In genomic region chr2:120735750-120736170, GRCh38 we compare ENCODE assay signal across 8 cellular contexts. TPM values are rescaled to one million over a fixed set of nuclear protein-coding genes. Genes with fewer than 3 reads are reported as not detected.
DNase-seq lines count a peak whose midpoint lies in the region; ATAC-seq, FAIRE-seq and TF ChIP-seq lines count a peak whose summit lies in the region.

GLI2 (plus strand) TSS chr2:120735868; CDS start chr2:120797321, 61,453 bp downstream.

- DNase-seq in D721Med (ENCODE audit: insufficient read length, low spot score) (peak; percentile 61), NCI-H82 treated with DMSO at 0.1 percent for 48 hours (lab: John Stamatoyannopoulos, UW; ENCODE audit: unreplicated experiment) (peak; percentile 30), astrocyte of the hippocampus (ENCODE audit: low read depth, low spot score) (peak; percentile 96), iPS DF 6.9 (ENCODE audit: low read depth, low spot score) (no peak), gastrocnemius medialis (peak; percentile 44 to 51), cerebellar nuclear complex (lab: John Stamatoyannopoulos, UW) (no peak)

- H3K27ac ChIP-seq in HEK293 (ENCODE audit: extremely low read depth, low read depth, low read length) (peak within 1 kb of the TSS; percentile 93), iPS DF 6.9 (ENCODE audit: low read length) (no peak within 1 kb of the TSS), gastrocnemius medialis (peak within 1 kb of the TSS; percentile 51 to 66 (median 60))

- H3K9me3 ChIP-seq in HEK293 (ENCODE audit: control insufficient read depth, insufficient read depth, low read depth, low read length) (no peaks in the 10 kb centered on the region), iPS DF 6.9 (ENCODE audit: control insufficient read depth, insufficient read depth, low read length) (no peaks in the 10 kb centered on the region), gastrocnemius medialis (no peaks in the 10 kb centered on the region)

- CTCF ChIA-PET in HEK293 (lab: Yijun Ruan, JAX): interaction anchor here (0.7 to 1.9 kb wide), 13 partner anchors 10 to 335 kb away, joined by 3 to 6 read pairs (median 4); no protein-coding TSS in a partner anchor

- TF ChIP-seq CTCF in D721Med (IDR thresholded peaks at IDR 0.05; ENCODE audit: insufficient read depth, missing control alignments): peak; percentile 64
- TF ChIP-seq CTCF in HEK293 (tag by site-specific recombination; IDR thresholded peaks at IDR 0.05): peak; percentile 70
- TF ChIP-seq CTCF in gastrocnemius medialis (IDR thresholded peaks at IDR 0.05 in 4 of 5, conservative IDR thresholded peaks at IDR 0.05 in 1 of 5): peak; percentile 18 to 74 (median 51)

- no CpG with 5 or more reads among the region's 59 CpGs for WGBS in iPS DF 6.9 (ENCODE audit: insufficient coverage, insufficient read length)

- in situ Hi-C loops in gastrocnemius medialis (cut with MboI; ENCODE audit: low sequenced_read_pairs in 4 of 4): no loop called here

- ATAC-seq in gastrocnemius medialis (peak; percentile 78 to 82), HG03439 (IDR thresholded peaks at IDR 0.05; ENCODE audit: unreplicated experiment) (no peak)

- no peaks in the 10 kb centered on the region for H3K27me3 ChIP-seq in iPS DF 6.9 (ENCODE audit: control insufficient read depth, insufficient read depth, low read length)
- H3K27me3 ChIP-seq in gastrocnemius medialis: peaks cover 54 to 57% (median 56%) of the 10 kb centered on the region in 3 donors

- intact Hi-C loops in gastrocnemius medialis (cut with DNase I; ENCODE audit: low total_unique reads): loop anchor here (2.0 to 10.0 kb wide), 4 partner anchors 129 to 1991 kb away; no protein-coding TSS in a partner anchor

- TF ChIP-seq POLR2A in gastrocnemius medialis (IDR thresholded peaks at IDR 0.05): no peak

- no peak for FAIRE-seq in D721Med (lab: Jason Lieb, UNC)

- peak within 1 kb of the TSS; percentile 69 for H3K4me3 ChIP-seq in HEK293 (ENCODE audit: low read depth, low read length)
- H3K4me3 ChIP-seq in iPS DF 6.9 (ENCODE audit: low read length): peak within 1 kb of the TSS; percentile 87
- peak within 1 kb of the TSS; percentile 51 to 60 (median 56) for H3K4me3 ChIP-seq in gastrocnemius medialis

- H3K36me3 ChIP-seq in HEK293 (ENCODE audit: control insufficient read depth in 2 of 2, insufficient read depth in 1 of 2, low read length in 2 of 2) (no peaks in the 10 kb centered on the region), iPS DF 6.9 (ENCODE audit: control insufficient read depth, insufficient read depth, low read length) (no peaks in the 10 kb centered on the region), gastrocnemius medialis (no peaks in the 10 kb centered on the region)

- H3K4me1 ChIP-seq in HEK293 (ENCODE audit: control insufficient read depth, insufficient read depth, low read length): peaks cover 27% of the 10 kb centered on the region
- H3K4me1 ChIP-seq in iPS DF 6.9 (ENCODE audit: control insufficient read depth, insufficient read depth, low read length): peaks cover 3% of the 10 kb centered on the region; the same call in 1 of the 2 replicates
- H3K4me1 ChIP-seq in gastrocnemius medialis: peaks cover 0 to 22% of the 10 kb centered on the region in 2 donors

- POLR2A ChIA-PET in HEK293 (lab: Yijun Ruan, JAX): interaction anchor here (0.7 to 2.4 kb wide), 5 partner anchors 36 to 339 kb away, joined by 3 to 11 read pairs (median 3); no protein-coding TSS in a partner anchor

TF ChIP-seq in HEK293, 187 proteins besides CTCF, POLR2A, EP300 and RAD21 (continues in another document):
- TF ChIP-seq ZBTB20 (tag by site-specific recombination; IDR thresholded peaks at IDR 0.05): no peak
- TF ChIP-seq ZNF18 (tag by site-specific recombination; IDR thresholded peaks at IDR 0.05): no peak
- no peak for TF ChIP-seq ZNF514 (tag by site-specific recombination; IDR thresholded peaks at IDR 0.05)
- no peak for TF ChIP-seq BCL11B (tag by site-specific recombination; IDR thresholded peaks at IDR 0.05; ENCODE audit: low read depth)
- TF ChIP-seq ZNF239 (tag by site-specific recombination; IDR thresholded peaks at IDR 0.05): no peak
- no peak for TF ChIP-seq ZNF48 (tag by site-specific recombination; IDR thresholded peaks at IDR 0.05)
- no peak for TF ChIP-seq ZNF37A (tag by site-specific recombination; IDR thresholded peaks at IDR 0.05)
- TF ChIP-seq IKZF3 (tag by site-specific recombination; IDR thresholded peaks at IDR 0.05): 0 out of 2 replicates have a peak, but pooled peaks have one; percentile 20
- TF ChIP-seq ZNF660 (tag by site-specific recombination; IDR thresholded peaks at IDR 0.05): peak; percentile 89
- no peak; the same call in 1 of the 2 replicates for TF ChIP-seq ZBTB8A (tag by site-specific recombination; IDR thresholded peaks at IDR 0.05)
- TF ChIP-seq PRDM4 (tag by site-specific recombination; IDR thresholded peaks at IDR 0.05): no peak
- no peak for TF ChIP-seq ZNF654 (tag by site-specific recombination; IDR thresholded peaks at IDR 0.05; ENCODE audit: low read depth)
- no peak for TF ChIP-seq KLF9 (tag by site-specific recombination; IDR thresholded peaks at IDR 0.05; ENCODE audit: low read depth)
- no peak for TF ChIP-seq ZNF785 (tag by site-specific recombination; IDR thresholded peaks at IDR 0.05)
- TF ChIP-seq ZNF175 (tag by site-specific recombination; IDR thresholded peaks at IDR 0.05): no peak
- no peak for TF ChIP-seq ZBTB21 (tag by site-specific recombination; IDR thresholded peaks at IDR 0.05)
- TF ChIP-seq ZNF311 (tag by site-specific recombination; IDR thresholded peaks at IDR 0.05; ENCODE audit: borderline replicate concordance): no peak
- no peak for TF ChIP-seq ZNF830 (tag by site-specific recombination; IDR thresholded peaks at IDR 0.05; ENCODE audit: low read depth)
- peak; percentile 39; the same call in 1 of the 2 replicates for TF ChIP-seq ZNF184 (tag by site-specific recombination; IDR thresholded peaks at IDR 0.05)
- TF ChIP-seq ZSCAN16 (tag by site-specific recombination; IDR thresholded peaks at IDR 0.05): no peak
- no peak for TF ChIP-seq ZNF610 (tag by site-specific recombination; IDR thresholded peaks at IDR 0.05; ENCODE audit: borderline replicate concordance)
- no peak for TF ChIP-seq ZNF747 (tag by site-specific recombination; IDR thresholded peaks at IDR 0.05)
- TF ChIP-seq ZNF146 (tag by site-specific recombination; IDR thresholded peaks at IDR 0.05): no peak
- peak; percentile 48 for TF ChIP-seq ZBTB26 (tag by site-specific recombination; optimal IDR thresholded peaks at IDR 0.05)
- no peak for TF ChIP-seq ZNF19 (tag by site-specific recombination; IDR thresholded peaks at IDR 0.05; ENCODE audit: low read depth)
- peak; percentile 65; the same call in 1 of the 2 replicates for TF ChIP-seq ZSCAN30 (tag by site-specific recombination; IDR thresholded peaks at IDR 0.05)
- no peak for TF ChIP-seq ZNF112 (tag by site-specific recombination; IDR thresholded peaks at IDR 0.05)
- 0 out of 2 replicates have a peak, but pooled peaks have one; percentile 14 for TF ChIP-seq ZNF76 (tag by site-specific recombination; IDR thresholded peaks at IDR 0.05; ENCODE audit: borderline replicate concordance, low read depth)
- TF ChIP-seq SALL2 (tag by site-specific recombination; IDR thresholded peaks at IDR 0.05; ENCODE audit: borderline replicate concordance): no peak
- no peak for TF ChIP-seq ZNF423 (tag by site-specific recombination; IDR thresholded peaks at IDR 0.05)
- no peak for TF ChIP-seq ZNF138 (tag by site-specific recombination; IDR thresholded peaks at IDR 0.05; ENCODE audit: borderline replicate concordance)
- TF ChIP-seq ZNF585B (tag by site-specific recombination; IDR thresholded peaks at IDR 0.05): no peak

RNA-seq across cellular contexts. Expression of gene GLI2, which starts in this region (rescaled TPM):
- total RNA-seq in gastrocnemius medialis: under 1 TPM; 0.27 to 0.49 (median 0.29) TPM

Comparison
In these comparisons a context has a peak if more than half of its experiments do, and no peak if none do; other contexts are left out.
1. Peak in DNase-seq, ATAC-seq, H3K4me3 ChIP-seq and H3K27ac ChIP-seq in gastrocnemius medialis; RNA of the gene not detected or under 1 TPM.
2. DNase-seq: peak in D721Med (single experiment), NCI-H82 treated with DMSO at 0.1 percent for 48 hours (single experiment) and astrocyte of the hippocampus (single experiment); none in iPS DF 6.9 (single experiment) and cerebellar nuclear complex (0 of 2).
3. Peak in every context shown above with its lines, with median percentiles within 50 percentile points of each other: CTCF ChIP-seq and H3K4me3 ChIP-seq.